26 cellular contexts compared by ENCODE assay signal in genomic region chr9:14645648-14646047, GRCh38.
"Had no signal": no experiment of that assay in that cellular context is flagged by ENCODE, and none has a peak within 500 bp of the region (broad histone marks: within the 10 kb centered on the region; RNA-seq: fewer than 3 reads in every experiment).

No MANE protein-coding gene starts in this region.

- H3K4me1 ChIP-seq: gastrocnemius medialis, left ventricle myocardium inferior, spleen, testis, transverse colon had no signal

- H3K27ac Mint-ChIP-seq: activated naive CD4-positive, alpha-beta T cell treated with anti-CD3 and anti-CD28 coated beads, Interleukin-2, amount 10 ng/mL, durations not matched to agents 7 days and 5 days; activated naive CD8-positive, alpha-beta T cell treated with anti-CD3 and anti-CD28 coated beads, Interleukin-2, amount 10 ng/mL, durations not matched to agents 7 days and 5 days; natural killer cell treated with Interleukin-12 subunit alpha and Interleukin-12 subunit beta and Interleukin-15 and Interleukin-18, amount 100 ng/mL, for 72 hours had no signal

- H3K27me3 ChIP-seq: ascending aorta, brain microvascular endothelial cell, gastrocnemius medialis, spleen, testis, transverse colon had no signal

- H3K4me3 ChIP-seq: ascending aorta, gastrocnemius medialis, left ventricle myocardium inferior, lung, mucosa of descending colon, spleen, testis, transverse colon had no signal

- H3K36me3 ChIP-seq: ascending aorta, brain microvascular endothelial cell, gastrocnemius medialis, left ventricle myocardium inferior, transverse colon had no signal

- ATAC-seq: effector memory CD8-positive, alpha-beta T cell; esophagus mucosa; gastrocnemius medialis; mucosa of descending colon; natural killer cell treated with Interleukin-12 subunit alpha and Interleukin-12 subunit beta and Interleukin-15 and Interleukin-18, amount 100 ng/mL, for 72 hours; right cardiac atrium had no signal

- H3K4me3 Mint-ChIP-seq: activated naive CD4-positive, alpha-beta T cell treated with anti-CD3 and anti-CD28 coated beads, Interleukin-2, amount 10 ng/mL, durations not matched to agents 7 days and 5 days; activated naive CD8-positive, alpha-beta T cell treated with anti-CD3 and anti-CD28 coated beads, Interleukin-2, amount 10 ng/mL, durations not matched to agents 7 days and 5 days; effector memory CD8-positive, alpha-beta T cell; natural killer cell treated with Interleukin-12 subunit alpha and Interleukin-12 subunit beta and Interleukin-15 and Interleukin-18, amount 100 ng/mL, for 72 hours had no signal

- H3K27me3 Mint-ChIP-seq: activated naive CD4-positive, alpha-beta T cell treated with anti-CD3 and anti-CD28 coated beads, Interleukin-2, amount 10 ng/mL, durations not matched to agents 7 days and 5 days; activated naive CD8-positive, alpha-beta T cell treated with anti-CD3 and anti-CD28 coated beads, Interleukin-2, amount 10 ng/mL, durations not matched to agents 7 days and 5 days; effector memory CD8-positive, alpha-beta T cell; natural killer cell treated with Interleukin-12 subunit alpha and Interleukin-12 subunit beta and Interleukin-15 and Interleukin-18, amount 100 ng/mL, for 72 hours had no signal

- H3K36me3 Mint-ChIP-seq: activated naive CD4-positive, alpha-beta T cell treated with anti-CD3 and anti-CD28 coated beads, Interleukin-2, amount 10 ng/mL, durations not matched to agents 7 days and 5 days had no signal

- H3K9me3 Mint-ChIP-seq: activated naive CD4-positive, alpha-beta T cell treated with anti-CD3 and anti-CD28 coated beads, Interleukin-2, amount 10 ng/mL, durations not matched to agents 7 days and 5 days; activated naive CD8-positive, alpha-beta T cell treated with anti-CD3 and anti-CD28 coated beads, Interleukin-2, amount 10 ng/mL, durations not matched to agents 7 days and 5 days; effector memory CD8-positive, alpha-beta T cell; natural killer cell treated with Interleukin-12 subunit alpha and Interleukin-12 subunit beta and Interleukin-15 and Interleukin-18, amount 100 ng/mL, for 72 hours had no signal

- H3K27ac ChIP-seq: ascending aorta, brain microvascular endothelial cell, gastrocnemius medialis, left ventricle myocardium inferior, spleen, testis, transverse colon, VCaP had no signal

- DNase-seq: activated CD4-positive, alpha-beta T cell treated with anti-CD3 and anti-CD28 coated beads for 4 hours; activated CD4-positive, alpha-beta T cell treated with anti-CD3 and anti-CD28 coated beads, Interleukin-2, amount 50 U/mL, for 48 hours; activated CD8-positive, alpha-beta memory T cell treated with anti-CD3 and anti-CD28 coated beads for 24 hours; activated effector memory CD4-positive, alpha-beta T cell treated with anti-CD3 and anti-CD28 coated beads, Interleukin-2, amount 50 U/mL, for 16 hours; activated naive CD4-positive, alpha-beta T cell treated with anti-CD3 and anti-CD28 coated beads, Interleukin-2, amount 10 ng/mL, durations not matched to agents 7 days and 5 days; activated naive CD8-positive, alpha-beta T cell treated with anti-CD3 and anti-CD28 coated beads, Interleukin-2, amount 10 ng/mL, durations not matched to agents 7 days and 5 days; brain microvascular endothelial cell; caudate nucleus; cortex of kidney; effector memory CD8-positive, alpha-beta T cell; gastrocnemius medialis; glutamatergic neuron; islet precursor cell; left ventricle myocardium inferior; mucosa of descending colon; right cardiac atrium; spleen; stimulated activated naive CD4-positive, alpha-beta T cell; T-helper 9 cell; testis; transverse colon had no signal

- H3K9me3 ChIP-seq: ascending aorta, gastrocnemius medialis, left ventricle myocardium inferior, mucosa of descending colon, spleen, testis, transverse colon had no signal

- H3K4me1 Mint-ChIP-seq: activated naive CD4-positive, alpha-beta T cell treated with anti-CD3 and anti-CD28 coated beads, Interleukin-2, amount 10 ng/mL, durations not matched to agents 7 days and 5 days had no signal
